ENCODE assay signal across 26 cellular contexts in the genomic region with DNA sequence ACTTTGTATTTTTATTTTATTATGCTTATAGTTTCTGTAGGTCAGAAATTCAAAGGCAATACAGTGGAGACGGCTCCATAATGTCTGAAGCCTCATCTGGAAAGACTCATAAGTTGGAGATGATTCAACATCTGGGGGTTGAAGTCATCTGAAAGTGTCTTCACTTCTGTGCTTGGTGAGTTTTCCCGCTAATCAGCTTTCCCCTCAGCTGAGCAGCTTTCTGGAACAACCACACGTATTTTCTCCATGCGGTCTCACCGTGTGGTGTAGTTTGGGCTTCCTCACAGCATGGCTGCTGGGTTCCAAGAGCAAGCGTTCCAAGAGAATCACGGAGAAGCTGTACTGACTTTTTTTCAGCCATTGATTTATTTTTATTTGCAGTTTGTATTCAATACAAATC. TPM values are rescaled to one million over a fixed set of nuclear protein-coding genes. Genes with fewer than 3 reads are reported as not detected.
"Had no signal": no experiment of that assay in that cellular context is flagged by ENCODE, and none has a peak within 500 bp of the region (broad histone marks: within the 10 kb centered on the region; RNA-seq: fewer than 3 reads in every experiment).

No MANE protein-coding gene starts in this region.

- DNase-seq: activated CD4-positive, alpha-beta T cell treated with anti-CD3 and anti-CD28 coated beads, Interleukin-2, amount 10 ng/mL, durations not matched to agents 24 days and 14 days; activated CD4-positive, alpha-beta T cell treated with anti-CD3 and anti-CD28 coated beads, Interleukin-2, amount 50 U/mL, for 48 hours; activated CD4-positive, CD25-positive, alpha-beta regulatory T cell treated with anti-CD3 and anti-CD28 coated beads, Interleukin-2, amount 50 U/mL, for 72 hours; activated CD8-positive, alpha-beta memory T cell treated with anti-CD3 and anti-CD28 coated beads, Interleukin-2, amount 10 ng/mL, durations not matched to agents 7 days and 5 days; activated effector memory CD4-positive, alpha-beta T cell treated with Interleukin-2 at 50 U/mL for 16 hours; activated naive CD4-positive, alpha-beta T cell; activated T-cell treated with anti-CD3 and anti-CD28 coated beads, Interleukin-2, amount 50 U/mL, for 24 hours; amniotic stem cell; MG63; NCI-H1105; NCI-H1436; NCI-H1694 treated with DMSO at 0.1 percent for 48 hours; NCI-H2029 treated with DMSO at 0.1 percent for 48 hours; NCI-H510A; NK-92 treated with Interleukin-12 subunit alpha and Interleukin-12 subunit beta, amount 100 ng/mL, for 24 hours; OCI-M1; Right ventricle myocardium superior; SJCRH30 had no signal

- H3K27me3 Mint-ChIP-seq: activated naive CD4-positive, alpha-beta T cell treated with anti-CD3 and anti-CD28 coated beads, Interleukin-2, amount 50 U/mL, for 24 hours; activated T-cell treated with anti-CD3 and anti-CD28 coated beads, Interleukin-2, amount 50 U/mL, for 24 hours; central memory CD8-positive, alpha-beta T cell had no signal

- H3K4me1 Mint-ChIP-seq: activated CD4-positive, alpha-beta T cell treated with anti-CD3 and anti-CD28 coated beads, Interleukin-2, amount 10 ng/mL, durations not matched to agents 24 days and 14 days; activated CD8-positive, alpha-beta memory T cell treated with anti-CD3 and anti-CD28 coated beads, Interleukin-2, amount 10 ng/mL, durations not matched to agents 7 days and 5 days; activated naive CD4-positive, alpha-beta T cell treated with anti-CD3 and anti-CD28 coated beads, Interleukin-2, amount 50 U/mL, for 24 hours; brain; central memory CD8-positive, alpha-beta T cell; WTC11 had no signal

- ATAC-seq: activated CD8-positive, alpha-beta memory T cell treated with anti-CD3 and anti-CD28 coated beads, Interleukin-2, amount 10 ng/mL, durations not matched to agents 7 days and 5 days; WTC11 had no signal

- H3K27ac Mint-ChIP-seq: activated CD4-positive, alpha-beta T cell treated with anti-CD3 and anti-CD28 coated beads, Interleukin-2, amount 10 ng/mL, durations not matched to agents 24 days and 14 days; activated CD8-positive, alpha-beta memory T cell treated with anti-CD3 and anti-CD28 coated beads, Interleukin-2, amount 10 ng/mL, durations not matched to agents 7 days and 5 days; activated naive CD4-positive, alpha-beta T cell treated with anti-CD3 and anti-CD28 coated beads, Interleukin-2, amount 50 U/mL, for 24 hours; activated T-cell treated with anti-CD3 and anti-CD28 coated beads, Interleukin-2, amount 50 U/mL, for 24 hours; activated T-helper 1 cell treated with anti-CD3 and anti-CD28 coated beads, Interleukin-12 subunit alpha, Interleukin-12 subunit beta, Interleukin-2, Interleukin-4 antibody, amounts not matched to agents 30 ng/mL and 10 ng/mL and 1 ng/mL, durations not matched to agents 14 hours and 24 hours and 36 hours; brain; T-helper 1 cell treated with Interleukin-12 subunit alpha and Interleukin-12 subunit beta and Interleukin-4 antibody, amounts not matched to agents 30 μg/mL and 1 μg/mL, for 36 hours; WTC11 had no signal

- H3K27me3 ChIP-seq: ascending aorta, MG63, SJCRH30 had no signal

- H3K4me1 ChIP-seq: ascending aorta, SJCRH30 had no signal

- H3K36me3 ChIP-seq: ascending aorta, MG63, SJCRH30 had no signal

- H3K36me3 Mint-ChIP-seq: activated CD8-positive, alpha-beta memory T cell treated with anti-CD3 and anti-CD28 coated beads, Interleukin-2, amount 10 ng/mL, durations not matched to agents 7 days and 5 days; activated naive CD4-positive, alpha-beta T cell treated with anti-CD3 and anti-CD28 coated beads, Interleukin-2, amount 50 U/mL, for 24 hours; brain; WTC11 had no signal

- H3K9me3 ChIP-seq: ascending aorta, MG63, SJCRH30 had no signal

- H3K4me3 Mint-ChIP-seq: activated CD4-positive, alpha-beta T cell treated with anti-CD3 and anti-CD28 coated beads, Interleukin-2, amount 10 ng/mL, durations not matched to agents 24 days and 14 days; activated CD8-positive, alpha-beta memory T cell treated with anti-CD3 and anti-CD28 coated beads, Interleukin-2, amount 10 ng/mL, durations not matched to agents 7 days and 5 days; activated naive CD4-positive, alpha-beta T cell treated with anti-CD3 and anti-CD28 coated beads, Interleukin-2, amount 50 U/mL, for 24 hours; activated T-cell treated with anti-CD3 and anti-CD28 coated beads, Interleukin-2, amount 50 U/mL, for 24 hours; activated T-helper 1 cell treated with anti-CD3 and anti-CD28 coated beads, Interleukin-12 subunit alpha, Interleukin-12 subunit beta, Interleukin-2, Interleukin-4 antibody, amounts not matched to agents 30 ng/mL and 10 ng/mL and 1 ng/mL, durations not matched to agents 14 hours and 24 hours and 36 hours; brain; central memory CD8-positive, alpha-beta T cell; T-helper 1 cell treated with Interleukin-12 subunit alpha and Interleukin-12 subunit beta and Interleukin-4 antibody, amounts not matched to agents 30 μg/mL and 1 μg/mL, for 36 hours; WTC11 had no signal

- H3K9me3 Mint-ChIP-seq: activated CD4-positive, alpha-beta T cell treated with anti-CD3 and anti-CD28 coated beads, Interleukin-2, amount 10 ng/mL, durations not matched to agents 24 days and 14 days; activated naive CD4-positive, alpha-beta T cell treated with anti-CD3 and anti-CD28 coated beads, Interleukin-2, amount 50 U/mL, for 24 hours; activated T-cell treated with anti-CD3 and anti-CD28 coated beads, Interleukin-2, amount 50 U/mL, for 24 hours; activated T-helper 1 cell treated with anti-CD3 and anti-CD28 coated beads, Interleukin-12 subunit alpha, Interleukin-12 subunit beta, Interleukin-2, Interleukin-4 antibody, amounts not matched to agents 30 ng/mL and 10 ng/mL and 1 ng/mL, durations not matched to agents 14 hours and 24 hours and 36 hours; central memory CD8-positive, alpha-beta T cell; T-helper 1 cell treated with Interleukin-12 subunit alpha and Interleukin-12 subunit beta and Interleukin-4 antibody, amounts not matched to agents 30 μg/mL and 1 μg/mL, for 36 hours had no signal

- H3K27ac ChIP-seq: ascending aorta, RWPE1, SJCRH30 had no signal

- H3K4me3 ChIP-seq: ascending aorta, MG63, SJCRH30 had no signal

RNA-seq across cellular contexts. Expression of gene AGMAT, which starts 24.8 kb away (rescaled TPM):
- total RNA-seq: SJCRH30 had no signal
